In the genomic region with DNA sequence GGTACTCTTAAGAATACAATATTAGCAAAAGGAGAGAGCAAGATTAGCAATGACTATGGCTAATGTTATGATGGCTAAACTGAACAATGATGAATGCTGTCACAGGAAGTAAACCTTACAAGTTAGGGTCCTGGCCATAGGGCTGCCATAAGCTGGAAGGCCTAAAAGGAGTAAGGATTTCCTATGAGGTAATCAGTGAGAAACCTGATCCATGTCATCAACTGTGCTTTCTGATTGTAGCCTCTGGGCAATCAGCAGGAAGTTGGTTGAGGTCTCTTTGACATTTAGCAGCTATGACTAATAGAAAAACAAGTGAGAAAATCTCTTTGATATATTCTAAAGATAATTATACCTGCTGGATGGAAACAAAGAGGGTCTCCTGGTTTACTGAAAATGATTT, we compare ENCODE assay signal across 9 cellular contexts.
DNase-seq lines count a peak whose midpoint lies in the region; ATAC-seq and TF ChIP-seq lines count a peak whose summit lies in the region.
"Had no signal": no experiment of that assay in that cellular context is flagged by ENCODE, and none has a peak within 500 bp of the region (broad histone marks: within the 10 kb centered on the region; RNA-seq: fewer than 3 reads in every experiment).

No MANE protein-coding gene starts in this region.

- no peaks in the 10 kb centered on the region for H4K20me1 ChIP-seq in H9 (ENCODE audit: control insufficient read depth, insufficient read depth, insufficient read length)

- no peaks in the 10 kb centered on the region for H3K27me3 Mint-ChIP-seq in activated naive CD8-positive, alpha-beta T cell treated with anti-CD3 and anti-CD28 coated beads for 36 hours
- H3K27me3 Mint-ChIP-seq in H9 (ENCODE audit: low read depth), result no peaks in the 10 kb centered on the region; the same call in 1 of the 2 replicates

- H3K4me1 Mint-ChIP-seq in activated naive CD8-positive, alpha-beta T cell treated with anti-CD3 and anti-CD28 coated beads for 36 hours, result peaks cover 16% of the 10 kb centered on the region
- H3K4me1 Mint-ChIP-seq in H9, result no peaks in the 10 kb centered on the region

- peak overlapping the region; percentile 95 for H3K27ac Mint-ChIP-seq in activated naive CD8-positive, alpha-beta T cell treated with anti-CD3 and anti-CD28 coated beads for 36 hours
- no peak overlapping the region for H3K27ac Mint-ChIP-seq in H9

- no peak for ATAC-seq in HG02981 (IDR thresholded peaks at IDR 0.05; ENCODE audit: unreplicated experiment)
- ATAC-seq: sciatic nerve had no signal

- H2BK12ac ChIP-seq in H9 (ENCODE audit: insufficient read length, low read depth, low read length), result no peak overlapping the region

- no peak overlapping the region for H3K14ac ChIP-seq in H9 (ENCODE audit: insufficient read depth, low read length)

- H3K4me3 Mint-ChIP-seq in activated naive CD8-positive, alpha-beta T cell treated with anti-CD3 and anti-CD28 coated beads for 36 hours, result no peak overlapping the region
- no peak overlapping the region for H3K4me3 Mint-ChIP-seq in H9

- H3K4me3 ChIP-seq in mesendoderm (ENCODE audit: low read length), result no peak overlapping the region

- H3K4me2 ChIP-seq in mesendoderm (ENCODE audit: low read length) (no peak overlapping the region), H9 (ENCODE audit: insufficient read depth, insufficient read length, low read length) (no peak overlapping the region)

- no peak overlapping the region for H3K56ac ChIP-seq in mesendoderm (ENCODE audit: low read length)
- no peak overlapping the region for H3K56ac ChIP-seq in H9 (ENCODE audit: insufficient read length, low read depth, low read length)

- H4K8ac ChIP-seq in mesendoderm (ENCODE audit: low read depth, low read length) (no peak overlapping the region), H9 (replicated peaks; ENCODE audit: insufficient read length, low read depth, low read length) (no peak overlapping the region)

- H3K79me2 ChIP-seq in mesendoderm (ENCODE audit: control insufficient read depth, insufficient read depth, low read length) (no peaks in the 10 kb centered on the region), H9 (ENCODE audit: insufficient read depth, low read length) (no peaks in the 10 kb centered on the region)

- H3K79me1 ChIP-seq in mesendoderm (ENCODE audit: low read length), result no peaks in the 10 kb centered on the region
- H3K79me1 ChIP-seq in H9 (ENCODE audit: insufficient read depth, low read depth, low read length, poor library complexity, severe bottlenecking), result no peaks in the 10 kb centered on the region

- H3K9me3 ChIP-seq in H9 (ENCODE audit: control insufficient read depth, low read depth, low read length), result no peaks in the 10 kb centered on the region

- no peak overlapping the region for H4K5ac ChIP-seq in mesendoderm (ENCODE audit: low read length)
- no peak overlapping the region for H4K5ac ChIP-seq in H9 (ENCODE audit: insufficient read length, low read depth, low read length)

- peaks cover 17% of the 10 kb centered on the region for H3K36me3 Mint-ChIP-seq in activated naive CD8-positive, alpha-beta T cell treated with anti-CD3 and anti-CD28 coated beads for 36 hours
- H3K36me3 Mint-ChIP-seq in H9 (ENCODE audit: insufficient read depth in 1 of 3, low read depth in 3 of 3), result peaks cover 7 to 10% (median 8%) of the 10 kb centered on the region in 3 experiments

- H2BK15ac ChIP-seq in mesendoderm (replicated peaks; ENCODE audit: low read depth) (no peak overlapping the region), H9 (ENCODE audit: low read depth, low read length) (no peak overlapping the region)

- H3K4me1 ChIP-seq in mesendoderm (ENCODE audit: control insufficient read depth, low read depth, low read length) (no peaks in the 10 kb centered on the region), H9 (ENCODE audit: insufficient read depth, low read length) (no peaks in the 10 kb centered on the region)

- H3K27me3 ChIP-seq in mesendoderm (ENCODE audit: insufficient read depth, low read length, poor library complexity) (no peaks in the 10 kb centered on the region), H9 (ENCODE audit: insufficient read depth, low read length) (no peaks in the 10 kb centered on the region)

- H3K9me3 Mint-ChIP-seq in activated naive CD8-positive, alpha-beta T cell treated with anti-CD3 and anti-CD28 coated beads for 36 hours, result peaks cover 7% of the 10 kb centered on the region
- peaks cover 7 to 9% of the 10 kb centered on the region in 2 experiments for H3K9me3 Mint-ChIP-seq in H9

- no peak overlapping the region for H2BK20ac ChIP-seq in H9 (ENCODE audit: low read depth, low read length, poor library complexity, severe bottlenecking)

- H2AK5ac ChIP-seq in mesendoderm (ENCODE audit: low read length), result no peak overlapping the region
- no peak overlapping the region for H2AK5ac ChIP-seq in H9 (ENCODE audit: insufficient read length, low read length)

- H3K18ac ChIP-seq in mesendoderm (ENCODE audit: low read length), result no peak overlapping the region
- no peak overlapping the region for H3K18ac ChIP-seq in H9 (ENCODE audit: insufficient read length, low read depth, low read length)

- no peak overlapping the region for H2BK120ac ChIP-seq in mesendoderm (ENCODE audit: low read depth, low read length)
- H2BK120ac ChIP-seq in H9 (ENCODE audit: low read depth, low read length, poor library complexity, severe bottlenecking), result no peak overlapping the region

- H3K9ac ChIP-seq in mesendoderm (ENCODE audit: low read length) (no peak overlapping the region), H9 (ENCODE audit: extremely low read depth, insufficient read length, low read length) (no peak overlapping the region)

- H3K23ac ChIP-seq in mesendoderm (ENCODE audit: low read length) (no peak overlapping the region), H9 (ENCODE audit: insufficient read length, low read depth, low read length) (no peak overlapping the region)

- DNase-seq in NCI-H345 (lab: John Stamatoyannopoulos, UW) (peak; percentile 50), NCI-H345 treated with DMSO at 0.1 percent for 48 hours (lab: John Stamatoyannopoulos, UW; ENCODE audit: unreplicated experiment) (no peak), Kasumi-1 (lab: John Stamatoyannopoulos, UW) (peak; percentile 80 to 86), mesendoderm (peak; percentile 78), NOMO-1 (lab: John Stamatoyannopoulos, UW; ENCODE audit: unreplicated experiment in 2 of 2) (no peak), H9 (no peak)
- peak; percentile 25 for DNase-seq in activated naive CD8-positive, alpha-beta T cell treated with anti-CD3 and anti-CD28 coated beads for 36 hours

- no peak overlapping the region for H2AFZ ChIP-seq in H9 (ENCODE audit: low read length)

- H3K4ac ChIP-seq in mesendoderm (ENCODE audit: low read depth, low read length) (no peak overlapping the region), H9 (ENCODE audit: low read depth, low read length) (no peak overlapping the region)

- H2BK5ac ChIP-seq in mesendoderm (ENCODE audit: low read length) (no peak overlapping the region), H9 (ENCODE audit: insufficient read length, low read length) (no peak overlapping the region)

- no peak overlapping the region for H3K27ac ChIP-seq in mesendoderm (ENCODE audit: low read depth, low read length)
- no peak overlapping the region for H3K27ac ChIP-seq in H9 (ENCODE audit: insufficient read length, low read depth, low read length)

- no peak overlapping the region for H3T11ph ChIP-seq in H9 (ENCODE audit: low read length)

- H3K23me2 ChIP-seq in H9 (ENCODE audit: insufficient read length, low read depth, low read length, poor library complexity, severe bottlenecking), result no peaks in the 10 kb centered on the region

- no peaks in the 10 kb centered on the region for H3K36me3 ChIP-seq in mesendoderm (ENCODE audit: control insufficient read depth, insufficient read depth, low read length)

- no peak overlapping the region for H4K91ac ChIP-seq in H9 (ENCODE audit: insufficient read length, low read depth, low read length)

- TF ChIP-seq CTCF in H9 (conservative IDR thresholded peaks at IDR 0.05), result no peak

Comparison
In these comparisons a context has a peak if more than half of its experiments do, and no peak if none do; other contexts are left out.
1. DNase-seq: peak in NCI-H345 (single experiment), Kasumi-1 (2 of 2), activated naive CD8-positive, alpha-beta T cell treated with anti-CD3 and anti-CD28 coated beads for 36 hours (single experiment) and mesendoderm (single experiment); none in NCI-H345 treated with DMSO at 0.1 percent for 48 hours (single experiment), NOMO-1 (0 of 2) and H9 (single experiment).